ENCODE assay signal across 10 cellular contexts in genomic region chr2:239223330-239224248, GRCh38.
DNase-seq lines count a peak whose midpoint lies in the region; ATAC-seq and TF ChIP-seq lines count a peak whose summit lies in the region.
"Had no signal": no experiment of that assay in that cellular context is flagged by ENCODE, and none has a peak within 500 bp of the region (broad histone marks: within the 10 kb centered on the region; RNA-seq: fewer than 3 reads in every experiment).

No MANE protein-coding gene starts in this region.

- H4K8ac ChIP-seq in IMR-90 (ENCODE audit: low read depth in 2 of 2, low read length in 2 of 2): no peak overlapping the region

- TF ChIP-seq CTCF in IMR-90 (conservative IDR thresholded peaks at IDR 0.05; ENCODE audit: low read depth, low read length) (no peak), lung (IDR thresholded peaks at IDR 0.05; ENCODE audit: control extremely low read depth, extremely low read depth) (no peak)

- no TSS peak for BruUV-seq in IMR-90 (replicated peaks; lab: Mats Ljungman, UMichigan)

- 74% methylated on average over 8 of the region's 24 CpGs; no CpG with 5 or more reads in 1 of the 2 experiments for WGBS in IMR-90 (ENCODE audit: extremely low coverage in 2 of 2, insufficient read length in 1 of 2), 2 experiments
- 36 to 57% methylated on average over 24 of the region's 24 CpGs for WGBS in lung, 2 donors

- H2BK20ac ChIP-seq in IMR-90 (ENCODE audit: low read depth, low read length): peak overlapping the region; percentile 4; the same call in 1 of the 2 replicates

- in situ Hi-C loops in IMR-90 (cut with MboI; ENCODE audit: low sequenced_read_pairs): no loop called here

- H3K4me2 ChIP-seq in IMR-90 (ENCODE audit: low read depth, low read length): peak overlapping the region; percentile 0; the same call in 1 of the 2 replicates

- H4K91ac ChIP-seq in IMR-90 (ENCODE audit: insufficient read depth, low read depth, low read length): peak overlapping the region; percentile 54; the same call in 1 of the 2 replicates

- peaks cover 31% of the 10 kb centered on the region for H3K9me1 ChIP-seq in IMR-90 (ENCODE audit: insufficient read depth, low read length)

- H4K5ac ChIP-seq in IMR-90 (ENCODE audit: low read depth, low read length): no peak overlapping the region; the same call in 1 of the 2 replicates

- CTCF ChIA-PET in IMR-90 (lab: Yijun Ruan, JAX): no interaction called here

- peak overlapping the region; percentile 35 for H3K23ac ChIP-seq in IMR-90 (ENCODE audit: low read depth, low read length)

- no peak overlapping the region for H3K9ac ChIP-seq in IMR-90 (ENCODE audit: low read depth, low read length)
- H3K9ac ChIP-seq: parathyroid adenoma had no signal

- H3K27ac ChIP-seq in IMR-90 (ENCODE audit: insufficient read depth, low read length) (peak overlapping the region; percentile 24; the same call in 1 of the 2 replicates), cingulate gyrus (ENCODE audit: low read depth, low read length) (peak overlapping the region; percentile 91), lung (ENCODE audit: low read depth in 1 of 2, low read length in 1 of 2) (peak overlapping the region; percentile 10 to 90), substantia nigra (ENCODE audit: low read depth, low read length, poor library complexity, severe bottlenecking) (peak overlapping the region; percentile 83)
- H3K27ac ChIP-seq: parathyroid adenoma had no signal

- no peak overlapping the region for H3K56ac ChIP-seq in IMR-90 (ENCODE audit: extremely low read depth, insufficient read depth, low read length)

- peaks cover 40 to 73% of the 10 kb centered on the region in 2 experiments for H3K79me1 ChIP-seq in IMR-90 (ENCODE audit: low read depth in 1 of 2, low read length in 2 of 2)

- POLR2A ChIA-PET in IMR-90 (lab: Charles Lee; ENCODE audit: unreplicated experiment): no interaction called here

- intact Hi-C loops in IMR-90 (cut with micrococcal nuclease): loop anchor here (2.0 to 10.0 kb wide), 2 partner anchors 51 to 171 kb away; no protein-coding TSS in a partner anchor

- H2AK9ac ChIP-seq in IMR-90 (replicated peaks; ENCODE audit: low read depth, low read length, poor library complexity): peak overlapping the region; percentile 37

- H2BK5ac ChIP-seq in IMR-90 (ENCODE audit: low read depth, low read length, poor library complexity, severe bottlenecking): no peak overlapping the region

- 0 out of 3 replicates have a peak overlapping the region, but pooled peaks have one; percentile 31 for H2BK15ac ChIP-seq in IMR-90 (ENCODE audit: low read depth, low read length)

- peak overlapping the region; percentile 81 for H2AK5ac ChIP-seq in IMR-90 (ENCODE audit: low read depth, low read length)

- H3K9me3 ChIP-seq in IMR-90 (ENCODE audit: control insufficient read depth, insufficient read depth, low read length): no peaks in the 10 kb centered on the region
- H3K9me3 ChIP-seq in lung (ENCODE audit: control insufficient read depth in 2 of 2, insufficient read depth in 1 of 2, low read length in 1 of 2): no peaks in the 10 kb centered on the region

- H3K36me3 ChIP-seq in IMR-90 (ENCODE audit: control insufficient read depth, insufficient read depth, low read length) (no peaks in the 10 kb centered on the region), lung (ENCODE audit: control insufficient read depth in 2 of 2, insufficient read depth in 2 of 2, low read length in 2 of 2) (no peaks in the 10 kb centered on the region)

- H3K4me3 ChIP-seq in IMR-90 (ENCODE audit: insufficient read depth, low read depth, low read length) (no peak overlapping the region), lung (no peak overlapping the region)

- H3K4ac ChIP-seq in IMR-90 (ENCODE audit: low read depth, low read length): peak overlapping the region; percentile 41; the same call in 1 of the 2 replicates

- H3K4me1 ChIP-seq in IMR-90 (ENCODE audit: control insufficient read depth, insufficient read depth, low read length) (peaks cover 54% of the 10 kb centered on the region), lung (ENCODE audit: control insufficient read depth in 2 of 2, insufficient read depth in 2 of 2, low read length in 2 of 2) (peaks cover 35 to 41% of the 10 kb centered on the region in 2 donors)

- H3K27me3 ChIP-seq in IMR-90 (ENCODE audit: control insufficient read depth, insufficient read depth, low read length): no peaks in the 10 kb centered on the region
- no peaks in the 10 kb centered on the region for H3K27me3 ChIP-seq in lung (ENCODE audit: control insufficient read depth, insufficient read depth)

- peak overlapping the region; percentile 15 for H2AFZ ChIP-seq in IMR-90 (replicated peaks; ENCODE audit: low read length, poor library complexity)
- H2AFZ ChIP-seq: parathyroid adenoma had no signal

- H4K20me1 ChIP-seq in IMR-90 (ENCODE audit: insufficient read depth, low read length): peaks cover 13% of the 10 kb centered on the region

- dilution Hi-C loops in IMR-90 (cut with HindIII; ENCODE audit: low sequenced_read_pairs, unreplicated experiment): no loop called here

- no peak for ATAC-seq in IMR-90 (ENCODE audit: low read depth)
- ATAC-seq in lung (ENCODE audit: insufficient read depth, low FRiP score): peak; percentile 35
- ATAC-seq in HG03045 (IDR thresholded peaks at IDR 0.05; ENCODE audit: unreplicated experiment): no peak
- ATAC-seq in GM18511 (IDR thresholded peaks at IDR 0.05; ENCODE audit: unreplicated experiment): no peak
- no peak for ATAC-seq in GM21526 (IDR thresholded peaks at IDR 0.05; ENCODE audit: low FRiP score, unreplicated experiment)
- ATAC-seq: Panc1 had no signal

- DNase-seq in IMR-90 (peak; percentile 53), lung (ENCODE audit: low spot score) (no peak), substantia nigra (lab: John Stamatoyannopoulos, UW) (peak in 36 of 49 donors; percentile 41 to 78 (median 65)), RKO (ENCODE audit: low spot score) (no peak)

- no peak for TF ChIP-seq RAD21 in IMR-90 (IDR thresholded peaks at IDR 0.05; ENCODE audit: low read length)

- H3K18ac ChIP-seq in IMR-90 (ENCODE audit: low read depth, low read length): peak overlapping the region; percentile 6; the same call in 1 of the 2 replicates

- H2BK120ac ChIP-seq in IMR-90 (ENCODE audit: low read depth, low read length): peak overlapping the region; percentile 22; the same call in 1 of the 2 replicates

- H3K14ac ChIP-seq in IMR-90 (replicated peaks; ENCODE audit: low read depth, low read length): peak overlapping the region; percentile 60; the same call in 1 of the 2 replicates

- no peak for TF ChIP-seq POLR2A in IMR-90 (IDR thresholded peaks at IDR 0.05; ENCODE audit: low read depth, low read length)

TF ChIP-seq in IMR-90, 13 proteins besides CTCF, POLR2A, EP300 and RAD21:
- TF ChIP-seq BHLHE40 (IDR thresholded peaks at IDR 0.05; ENCODE audit: low read depth, low read length) (no peak), CEBPB (IDR thresholded peaks at IDR 0.05; ENCODE audit: low read depth, low read length) (no peak), NFE2L2 (IDR thresholded peaks at IDR 0.05; ENCODE audit: low read depth, low read length) (no peak)

Comparison
In these comparisons a context has a peak if more than half of its experiments do, and no peak if none do; other contexts are left out.
1. DNase-seq: peak in IMR-90 (single experiment) and substantia nigra (36 of 49); none in lung (single experiment) and RKO (single experiment).
2. H3K27ac ChIP-seq: peak in every context shown above with its lines; median percentile 91 in cingulate gyrus; 83 in substantia nigra; 50 in lung; 24 in IMR-90.